In genomic region chr3:158347966-158348365, GRCh38 we compare ENCODE assay signal across 24 cellular contexts.
DNase-seq lines count a peak whose midpoint lies in the region; ATAC-seq and TF ChIP-seq lines count a peak whose summit lies in the region.
"Had no signal": no experiment of that assay in that cellular context is flagged by ENCODE, and none has a peak within 500 bp of the region (broad histone marks: within the 10 kb centered on the region; RNA-seq: fewer than 3 reads in every experiment).

No MANE protein-coding gene starts in this region.

- no peak overlapping the region for H4K91ac ChIP-seq in IMR-90 (ENCODE audit: insufficient read depth, low read depth, low read length)

- H3K27me3 ChIP-seq in IMR-90 (ENCODE audit: control insufficient read depth, insufficient read depth, low read length): no peaks in the 10 kb centered on the region
- H3K27me3 ChIP-seq: breast epithelium, thyroid gland had no signal

- no peak overlapping the region for H3K4me3 ChIP-seq in IMR-90 (ENCODE audit: insufficient read depth, low read depth, low read length)
- H3K4me3 ChIP-seq: breast epithelium, lung, psoas muscle, thyroid gland had no signal

- no peak overlapping the region for H3K9ac ChIP-seq in IMR-90 (ENCODE audit: low read depth, low read length)

- no peak overlapping the region for H2BK20ac ChIP-seq in IMR-90 (ENCODE audit: low read depth, low read length)

- no peak overlapping the region for H3K56ac ChIP-seq in IMR-90 (ENCODE audit: extremely low read depth, insufficient read depth, low read length)

- ATAC-seq in IMR-90 (ENCODE audit: low read depth): no peak
- ATAC-seq in HG03039 (IDR thresholded peaks at IDR 0.05; ENCODE audit: unreplicated experiment): no peak
- no peak for ATAC-seq in T-helper 17 cell
- ATAC-seq: activated naive CD8-positive, alpha-beta T cell treated with anti-CD3 and anti-CD28 coated beads, Interleukin-2, amount 50 U/mL, for 24 hours; HepG2; psoas muscle had no signal

- H4K20me1 ChIP-seq in IMR-90 (ENCODE audit: insufficient read depth, low read length): no peaks in the 10 kb centered on the region

- intact Hi-C loops in IMR-90 (cut with micrococcal nuclease): no loop called here

- peaks cover 2% of the 10 kb centered on the region for H3K4me1 Mint-ChIP-seq in T-helper 17 cell

- CTCF ChIA-PET in IMR-90 (lab: Yijun Ruan, JAX): no interaction called here

- no peak overlapping the region for H2BK15ac ChIP-seq in IMR-90 (ENCODE audit: low read depth, low read length)

- H4K8ac ChIP-seq in IMR-90 (ENCODE audit: low read depth in 2 of 2, low read length in 2 of 2): no peak overlapping the region

- no peak overlapping the region for H2AFZ ChIP-seq in IMR-90 (replicated peaks; ENCODE audit: low read length, poor library complexity)

- no peak overlapping the region for H3K4me2 ChIP-seq in IMR-90 (ENCODE audit: low read depth, low read length)

- H2AK9ac ChIP-seq in IMR-90 (replicated peaks; ENCODE audit: low read depth, low read length, poor library complexity): no peak overlapping the region

- no peak for TF ChIP-seq CTCF in IMR-90 (conservative IDR thresholded peaks at IDR 0.05; ENCODE audit: low read depth, low read length)

- H3K27ac Mint-ChIP-seq in T-helper 17 cell: no peak overlapping the region
- H3K27ac Mint-ChIP-seq: activated naive CD8-positive, alpha-beta T cell treated with anti-CD3 and anti-CD28 coated beads, Interleukin-2, amount 50 U/mL, for 24 hours; CD4-positive, alpha-beta T cell; stimulated activated naive CD8-positive, alpha-beta T cell treated with anti-CD3 and anti-CD28 coated beads, Interleukin-15, Interleukin-2, amounts not matched to agents 100 ng/mL and 50 ng/mL, for 24 hours had no signal

- no peaks in the 10 kb centered on the region for H3K9me3 ChIP-seq in IMR-90 (ENCODE audit: control insufficient read depth, insufficient read depth, low read length)
- H3K9me3 ChIP-seq in T-helper 17 cell (ENCODE audit: control insufficient read depth, low read length, poor library complexity, severe bottlenecking): no peaks in the 10 kb centered on the region
- H3K9me3 ChIP-seq: breast epithelium, psoas muscle, thyroid gland had no signal

- H3K4me3 Mint-ChIP-seq in T-helper 17 cell: no peak overlapping the region
- H3K4me3 Mint-ChIP-seq: activated naive CD8-positive, alpha-beta T cell treated with anti-CD3 and anti-CD28 coated beads, Interleukin-2, amount 50 U/mL, for 24 hours; CD4-positive, alpha-beta T cell; stimulated activated naive CD8-positive, alpha-beta T cell treated with anti-CD3 and anti-CD28 coated beads, Interleukin-15, Interleukin-2, amounts not matched to agents 100 ng/mL and 50 ng/mL, for 24 hours had no signal

- POLR2A ChIA-PET in IMR-90 (lab: Charles Lee; ENCODE audit: unreplicated experiment): no interaction called here

- no peak for TF ChIP-seq POLR2A in IMR-90 (IDR thresholded peaks at IDR 0.05; ENCODE audit: low read depth, low read length)

- WGBS in IMR-90 (ENCODE audit: extremely low coverage in 2 of 2, insufficient read length in 1 of 2), 2 experiments: no CpG with 5 or more reads among the region's 1 CpG

- dilution Hi-C loops in IMR-90 (cut with HindIII; ENCODE audit: low sequenced_read_pairs, unreplicated experiment): no loop called here

- no peak overlapping the region for H3K23ac ChIP-seq in IMR-90 (ENCODE audit: low read depth, low read length)

- H3K4ac ChIP-seq in IMR-90 (ENCODE audit: low read depth, low read length): no peak overlapping the region

- no peak overlapping the region for H3K27ac ChIP-seq in IMR-90 (ENCODE audit: insufficient read depth, low read length)
- H3K27ac ChIP-seq: breast epithelium, psoas muscle, thyroid gland had no signal

- TF ChIP-seq RAD21 in IMR-90 (IDR thresholded peaks at IDR 0.05; ENCODE audit: low read length): no peak

- no peak overlapping the region for H2BK5ac ChIP-seq in IMR-90 (ENCODE audit: low read depth, low read length, poor library complexity, severe bottlenecking)

- DNase-seq in GM03348 (ENCODE audit: low spot score) (peak; percentile 31), IMR-90 (peak; percentile 11), astrocyte of the hippocampus (ENCODE audit: low read depth, low spot score) (peak; percentile 72), myocyte (ENCODE audit: low read depth) (peak; percentile 19), H4 (ENCODE audit: low spot score) (no peak), SKM-1 (lab: John Stamatoyannopoulos, UW; ENCODE audit: unreplicated experiment) (no peak), T-helper 17 cell (no peak)
- DNase-seq: activated CD8-positive, alpha-beta memory T cell treated with anti-CD3 and anti-CD28 coated beads for 24 hours; activated gamma-delta T cell treated with Interleukin-2 at 50 U/mL for 16 hours; activated naive CD8-positive, alpha-beta T cell treated with anti-CD3 and anti-CD28 coated beads, Interleukin-2, amount 50 U/mL, for 24 hours; activated T-cell treated with anti-CD3 and anti-CD28 coated beads, Interleukin-2, amount 50 U/mL, for 1 hour; CD4-positive, alpha-beta T cell; kidney glomerular epithelial cell; NCI-H1092 treated with DMSO at 0.1 percent for 48 hours; NCI-H2081; NCI-H345; psoas muscle; Right ventricle myocardium superior; thyroid gland had no signal

- no peak overlapping the region for H3K18ac ChIP-seq in IMR-90 (ENCODE audit: low read depth, low read length)

- in situ Hi-C loops in IMR-90 (cut with MboI; ENCODE audit: low sequenced_read_pairs): no loop called here

- no peaks in the 10 kb centered on the region for H3K4me1 ChIP-seq in IMR-90 (ENCODE audit: control insufficient read depth, insufficient read depth, low read length)
- H3K4me1 ChIP-seq: breast epithelium, psoas muscle, thyroid gland had no signal

- no peaks in the 10 kb centered on the region for H3K36me3 ChIP-seq in IMR-90 (ENCODE audit: control insufficient read depth, insufficient read depth, low read length)
- H3K36me3 ChIP-seq: breast epithelium, thyroid gland had no signal

- no peaks in the 10 kb centered on the region for H3K79me1 ChIP-seq in IMR-90 (ENCODE audit: low read depth in 1 of 2, low read length in 2 of 2)

- H4K5ac ChIP-seq in IMR-90 (ENCODE audit: low read depth, low read length): no peak overlapping the region

- no peaks in the 10 kb centered on the region for H3K9me1 ChIP-seq in IMR-90 (ENCODE audit: insufficient read depth, low read length)

- BruUV-seq in IMR-90 (replicated peaks; lab: Mats Ljungman, UMichigan): no TSS peak

- no peaks in the 10 kb centered on the region for H3K27me3 Mint-ChIP-seq in T-helper 17 cell
- H3K27me3 Mint-ChIP-seq: activated naive CD8-positive, alpha-beta T cell treated with anti-CD3 and anti-CD28 coated beads, Interleukin-2, amount 50 U/mL, for 24 hours; CD4-positive, alpha-beta T cell; stimulated activated naive CD8-positive, alpha-beta T cell treated with anti-CD3 and anti-CD28 coated beads, Interleukin-15, Interleukin-2, amounts not matched to agents 100 ng/mL and 50 ng/mL, for 24 hours had no signal

- no peak overlapping the region for H2BK120ac ChIP-seq in IMR-90 (ENCODE audit: low read depth, low read length)

- H2AK5ac ChIP-seq in IMR-90 (ENCODE audit: low read depth, low read length): no peak overlapping the region

- H3K14ac ChIP-seq in IMR-90 (replicated peaks; ENCODE audit: low read depth, low read length): no peak overlapping the region

- H3K36me3 Mint-ChIP-seq in T-helper 17 cell (ENCODE audit: low read depth): no peaks in the 10 kb centered on the region

TF ChIP-seq in IMR-90, 13 proteins besides CTCF, POLR2A, EP300 and RAD21:
- TF ChIP-seq BHLHE40 (IDR thresholded peaks at IDR 0.05; ENCODE audit: low read depth, low read length): no peak
- TF ChIP-seq MXI1 (IDR thresholded peaks at IDR 0.05; ENCODE audit: borderline replicate concordance, low read depth, low read length): no peak
- no peak for TF ChIP-seq NFE2L2 (IDR thresholded peaks at IDR 0.05; ENCODE audit: low read depth, low read length)
- TF ChIP-seq ELK1 (IDR thresholded peaks at IDR 0.05; ENCODE audit: borderline replicate concordance, low read depth, low read length): no peak
- TF ChIP-seq SMC3 (IDR thresholded peaks at IDR 0.05; ENCODE audit: low read depth, low read length): no peak
- no peak for TF ChIP-seq MAZ (IDR thresholded peaks at IDR 0.05; ENCODE audit: borderline replicate concordance, low read depth, low read length)
- TF ChIP-seq FOS (IDR thresholded peaks at IDR 0.05; ENCODE audit: low read depth, low read length): no peak
- TF ChIP-seq RFX5 (IDR thresholded peaks at IDR 0.05; ENCODE audit: low read depth, low read length): no peak
- TF ChIP-seq CEBPB (IDR thresholded peaks at IDR 0.05; ENCODE audit: low read depth, low read length): no peak
- TF ChIP-seq RCOR1 (IDR thresholded peaks at IDR 0.05; ENCODE audit: insufficient replicate concordance, low read length): no peak
- TF ChIP-seq, protein P1, sequence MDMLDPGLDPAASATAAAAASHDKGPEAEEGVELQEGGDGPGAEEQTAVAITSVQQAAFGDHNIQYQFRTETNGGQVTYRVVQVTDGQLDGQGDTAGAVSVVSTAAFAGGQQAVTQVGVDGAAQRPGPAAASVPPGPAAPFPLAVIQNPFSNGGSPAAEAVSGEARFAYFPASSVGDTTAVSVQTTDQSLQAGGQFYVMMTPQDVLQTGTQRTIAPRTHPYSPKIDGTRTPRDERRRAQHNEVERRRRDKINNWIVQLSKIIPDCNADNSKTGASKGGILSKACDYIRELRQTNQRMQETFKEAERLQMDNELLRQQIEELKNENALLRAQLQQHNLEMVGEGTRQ (IDR thresholded peaks at IDR 0.05; ENCODE audit: low read depth, low read length): no peak
- TF ChIP-seq CHD1 (IDR thresholded peaks at IDR 0.05; ENCODE audit: low read depth, low read length): no peak
- TF ChIP-seq MAFK (IDR thresholded peaks at IDR 0.05; ENCODE audit: low read depth, low read length): no peak

Comparison
In these comparisons a context has a peak if more than half of its experiments do, and no peak if none do; other contexts are left out.
1. DNase-seq: peak in GM03348 (single experiment), IMR-90 (single experiment), astrocyte of the hippocampus (single experiment) and myocyte (single experiment); none in H4 (single experiment), SKM-1 (single experiment) and T-helper 17 cell (0 of 3).